Comparison of ENCODE assay signal across 1 cellular context in the genomic region with DNA sequence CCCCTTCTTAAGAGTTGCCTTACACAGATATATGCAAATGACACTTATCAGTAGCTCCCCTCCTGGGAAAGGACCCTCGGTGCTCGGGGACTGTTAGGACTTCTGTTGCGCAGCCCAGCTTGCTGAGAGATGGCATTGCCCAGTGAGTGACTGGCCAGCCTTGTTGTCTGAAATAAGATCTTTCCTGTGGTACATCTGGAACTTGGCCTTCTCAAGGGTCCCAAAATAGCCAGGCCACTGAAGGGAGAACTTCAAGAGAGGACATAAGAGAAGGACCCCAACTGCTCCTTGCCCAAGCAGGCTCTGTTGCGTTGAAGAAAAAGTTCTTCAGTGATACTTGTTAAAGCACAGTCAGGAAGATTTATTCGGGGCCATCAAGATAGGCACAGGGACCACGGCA.
TF ChIP-seq lines count a peak whose summit lies in the region.

No MANE protein-coding gene starts in this region.

TF ChIP-seq in A549, 52 proteins besides CTCF, POLR2A, EP300 and RAD21:
- TF ChIP-seq, protein P1, sequence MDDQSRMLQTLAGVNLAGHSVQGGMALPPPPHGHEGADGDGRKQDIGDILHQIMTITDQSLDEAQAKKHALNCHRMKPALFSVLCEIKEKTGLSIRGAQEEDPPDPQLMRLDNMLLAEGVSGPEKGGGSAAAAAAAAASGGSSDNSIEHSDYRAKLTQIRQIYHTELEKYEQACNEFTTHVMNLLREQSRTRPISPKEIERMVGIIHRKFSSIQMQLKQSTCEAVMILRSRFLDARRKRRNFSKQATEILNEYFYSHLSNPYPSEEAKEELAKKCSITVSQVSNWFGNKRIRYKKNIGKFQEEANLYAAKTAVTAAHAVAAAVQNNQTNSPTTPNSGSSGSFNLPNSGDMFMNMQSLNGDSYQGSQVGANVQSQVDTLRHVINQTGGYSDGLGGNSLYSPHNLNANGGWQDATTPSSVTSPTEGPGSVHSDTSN (IDR thresholded peaks at IDR 0.05): no peak
- TF ChIP-seq RCOR1 (IDR thresholded peaks at IDR 0.05; ENCODE audit: low read depth, low read length) (no peak), FOSL2 (IDR thresholded peaks at IDR 0.05) (no peak), FOSL2 (CRISPR knock-in tag; IDR thresholded peaks at IDR 0.05) (no peak), JUN (IDR thresholded peaks at IDR 0.05) (no peak), TFCP2L1 (CRISPR knock-in tag; IDR thresholded peaks at IDR 0.05) (no peak), JUNB (IDR thresholded peaks at IDR 0.05) (no peak)
- TF ChIP-seq, protein P2, sequence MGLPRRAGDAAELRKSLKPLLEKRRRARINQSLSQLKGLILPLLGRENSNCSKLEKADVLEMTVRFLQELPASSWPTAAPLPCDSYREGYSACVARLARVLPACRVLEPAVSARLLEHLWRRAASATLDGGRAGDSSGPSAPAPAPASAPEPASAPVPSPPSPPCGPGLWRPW (IDR thresholded peaks at IDR 0.05): no peak
